1 cellular context compared by ENCODE assay signal in the genomic region with DNA sequence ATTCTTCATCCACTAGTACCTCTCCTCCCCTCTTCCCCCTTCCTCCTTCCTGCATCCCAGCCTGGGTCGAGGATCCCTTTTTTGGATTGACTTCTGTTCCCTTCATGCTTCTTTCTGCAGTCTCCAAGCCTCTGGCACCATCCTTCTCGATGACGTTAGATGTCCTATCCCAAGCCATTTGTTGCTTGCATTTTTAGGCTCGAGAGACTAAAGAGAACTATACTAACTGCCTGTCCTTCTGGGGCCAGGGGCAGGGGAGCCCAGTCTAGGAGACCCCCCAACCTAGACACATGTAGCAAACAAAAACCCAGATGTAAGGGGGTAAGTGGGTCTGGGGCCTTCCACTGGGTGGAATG.
TF ChIP-seq lines count a peak whose summit lies in the region.

No MANE protein-coding gene starts in this region.

TF ChIP-seq in K562, 482 proteins besides CTCF, POLR2A, EP300 and RAD21:
- TF ChIP-seq ESRRB (CRISPR knock-in tag; IDR thresholded peaks at IDR 0.05; ENCODE audit: borderline replicate concordance) (no peak), ATF1 (CRISPR knock-in tag; IDR thresholded peaks at IDR 0.05) (no peak), ATF1 (tag; IDR thresholded peaks at IDR 0.05) (no peak), SMC3 (conservative IDR thresholded peaks at IDR 0.05; ENCODE audit: insufficient read depth, low read depth, low read length) (no peak), ZNF41 (CRISPR knock-in tag; conservative IDR thresholded peaks at IDR 0.05) (0 out of 2 replicates have a peak, but pooled peaks have one; percentile 13)
